In the genomic region with DNA sequence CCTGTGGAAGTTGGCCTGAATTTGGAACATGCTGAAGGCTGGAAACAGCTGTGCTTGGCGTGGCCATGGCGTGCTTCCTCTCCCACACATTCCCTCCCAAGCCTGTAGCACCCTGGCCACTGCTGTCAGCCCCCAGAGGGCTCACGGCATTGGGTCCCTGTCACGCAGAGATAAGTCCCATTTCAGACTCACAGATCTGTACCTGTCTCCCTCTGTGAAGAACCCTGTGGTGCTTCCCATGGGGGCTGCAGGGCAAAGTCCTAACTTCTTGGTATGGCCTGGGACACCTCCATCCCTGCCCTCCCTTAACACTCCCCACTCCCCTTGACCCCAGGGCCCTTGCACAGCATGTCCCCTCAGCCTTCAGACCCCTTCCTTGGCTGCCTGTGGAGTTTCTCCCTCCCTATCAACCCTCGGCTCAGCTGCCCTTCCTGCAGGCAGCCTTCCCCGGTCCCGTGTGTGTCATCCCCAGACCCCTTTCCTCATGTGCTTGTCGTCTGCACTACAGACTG, we compare ENCODE assay signal across 23 cellular contexts. TPM values are rescaled to one million over a fixed set of nuclear protein-coding genes. Genes with fewer than 3 reads are reported as not detected.
A peak's percentile ranks its signal among the peaks of the same experiment; 100 is the strongest.
DNase-seq lines count a peak whose midpoint lies in the region; ATAC-seq, FAIRE-seq and TF ChIP-seq lines count a peak whose summit lies in the region.
"Had no signal": no experiment of that assay in that cellular context is flagged by ENCODE, and none has a peak within 500 bp of the region (broad histone marks: within the 10 kb centered on the region; RNA-seq: fewer than 3 reads in every experiment).

No MANE protein-coding gene starts in this region.

- ATAC-seq in right lobe of liver (no peak), HepG2 (no peak), heart right ventricle (peak in 6 of 8 donors; percentile 16 to 44 (median 29)), sciatic nerve (no peak)
- ATAC-seq: activated naive CD8-positive, alpha-beta T cell treated with anti-CD3 and anti-CD28 coated beads, Interleukin-2, amount 50 U/mL, for 24 hours; T-helper 17 cell had no signal

- H3K4me3 ChIP-seq in right lobe of liver (no peak overlapping the region), HepG2 (replicated peaks in 1 of 3; ENCODE audit: insufficient read depth in 1 of 3, low read depth in 2 of 3, low read length in 3 of 3) (no peak overlapping the region), heart right ventricle (no peak overlapping the region), hepatocyte (no peak overlapping the region)
- H3K4me3 ChIP-seq: testis had no signal

- no peak overlapping the region for H2AFZ ChIP-seq in HepG2 (ENCODE audit: low read length)
- no peak overlapping the region for H2AFZ ChIP-seq in hepatocyte

- no peak overlapping the region for H3K9ac ChIP-seq in HepG2 (ENCODE audit: insufficient read depth, low read depth, low read length)

- H3K36me3 ChIP-seq in right lobe of liver (peaks cover 0 to 4% (median 0%) of the 10 kb centered on the region in 4 donors), HepG2 (replicated peaks in 1 of 2; ENCODE audit: control insufficient read depth in 1 of 2, insufficient read depth in 2 of 2, low read length in 2 of 2) (no peaks in the 10 kb centered on the region), heart right ventricle (peaks cover 0 to 30% (median 0%) of the 10 kb centered on the region in 9 donors), hepatocyte (replicated peaks; ENCODE audit: insufficient read depth, low read depth) (no peaks in the 10 kb centered on the region)
- H3K36me3 ChIP-seq: neutrophil had no signal

- no TSS peak for BruUV-seq in HepG2 (replicated peaks; lab: Mats Ljungman, UMichigan)

- no peak for TF ChIP-seq RAD21 in HepG2 (CRISPR knock-in tag; IDR thresholded peaks at IDR 0.05)

- in situ Hi-C loops in HepG2 (cut with HindIII; ENCODE audit: extremely low pct_ligation_motif_present, low pct_unique_long_range_greater_than_20kb): no loop called here

- TF ChIP-seq EP300 in HepG2 (IDR thresholded peaks at IDR 0.05; ENCODE audit: low read depth in 2 of 2, low read length in 2 of 2): no peak
- TF ChIP-seq EP300 in HepG2 (CRISPR knock-in tag; IDR thresholded peaks at IDR 0.05; ENCODE audit: borderline replicate concordance): no peak

- H3K27ac ChIP-seq in right lobe of liver: peak overlapping the region in 1 of 3 donors; percentile 84
- no peak overlapping the region for H3K27ac ChIP-seq in HepG2 (ENCODE audit: extremely low read length, insufficient read depth, low read length)
- H3K27ac ChIP-seq in heart right ventricle: peak overlapping the region; percentile 70 to 99 (median 92)
- no peak overlapping the region for H3K27ac ChIP-seq in hepatocyte
- H3K27ac ChIP-seq: 22Rv1, neutrophil had no signal

- no peaks in the 10 kb centered on the region for H3K9me2 ChIP-seq in hepatocyte (replicated peaks; ENCODE audit: insufficient read depth)

- no peaks in the 10 kb centered on the region for H3K27me3 ChIP-seq in right lobe of liver
- H3K27me3 ChIP-seq in HepG2 (ENCODE audit: control insufficient read depth in 1 of 2, insufficient read depth in 2 of 2, low read length in 2 of 2): peaks cover 2 to 6% of the 10 kb centered on the region in 2 experiments; a peak in 2 of 5 replicates
- no peaks in the 10 kb centered on the region for H3K27me3 ChIP-seq in heart right ventricle
- no peaks in the 10 kb centered on the region for H3K27me3 ChIP-seq in hepatocyte
- H3K27me3 ChIP-seq: neutrophil, testis had no signal

- intact Hi-C loops in right lobe of liver (cut with DNase I) (loop anchor here in 1 of 2 donors (10.0 kb wide), 1 partner anchor 113 kb away; no protein-coding TSS in a partner anchor), HepG2 (cut with micrococcal nuclease; ENCODE audit: unreplicated experiment) (no loop called here), heart right ventricle (cut with DNase I) (loop anchor here in 2 of 10 donors (1.0 to 5.0 kb wide), 3 partner anchors 36 to 45 kb away; no protein-coding TSS in a partner anchor), sciatic nerve (cut with DNase I) (no loop called here)

- TF ChIP-seq CTCF in right lobe of liver (IDR thresholded peaks at IDR 0.05) (no peak), HepG2 (CRISPR knock-in tag; IDR thresholded peaks at IDR 0.05) (no peak), heart right ventricle (IDR thresholded peaks at IDR 0.05) (no peak), hepatocyte (IDR thresholded peaks at IDR 0.05; ENCODE audit: poor library complexity) (no peak)

- H4K20me1 ChIP-seq in HepG2 (ENCODE audit: insufficient read depth, low read length): no peaks in the 10 kb centered on the region
- H4K20me1 ChIP-seq in hepatocyte (ENCODE audit: insufficient read depth, poor library complexity, severe bottlenecking): no peaks in the 10 kb centered on the region

- 66% methylated on average over 5 of the region's 8 CpGs for WGBS in right lobe of liver (ENCODE audit: insufficient coverage, low coverage, low lambda C conversion rate, missing lambda C conversion rate)
- WGBS in HepG2 (ENCODE audit: low lambda C conversion rate): 21% methylated on average over 8 of the region's 8 CpGs
- 46 to 67% methylated on average over 8 of the region's 8 CpGs for WGBS in heart right ventricle, 2 donors
- WGBS in hepatocyte (ENCODE audit: low lambda C conversion rate, missing lambda C conversion rate): 93% methylated on average over 8 of the region's 8 CpGs

- TF ChIP-seq POLR2A in right lobe of liver (IDR thresholded peaks at IDR 0.05): no peak
- TF ChIP-seq POLR2A in HepG2 (IDR thresholded peaks at IDR 0.05; ENCODE audit: insufficient read depth in 1 of 2, low read depth in 2 of 2, low read length in 2 of 2): no peak

- FAIRE-seq in HepG2 (lab: Jason Lieb, UNC): no peak
- FAIRE-seq: D721Med, endometrium, G401.6 had no signal

- H3K9me3 ChIP-seq in right lobe of liver (no peaks in the 10 kb centered on the region), HepG2 (ENCODE audit: low read length) (no peaks in the 10 kb centered on the region), heart right ventricle (peaks cover 0 to 8% (median 0%) of the 10 kb centered on the region in 11 donors), hepatocyte (ENCODE audit: low read depth) (no peaks in the 10 kb centered on the region)
- H3K9me3 ChIP-seq: neutrophil, testis had no signal

- DNase-seq in right lobe of liver: peak in 2 of 3 donors; percentile 20 to 45
- DNase-seq in HepG2 (ENCODE audit: low spot score): no peak
- peak; percentile 68 to 69 for DNase-seq in heart right ventricle
- DNase-seq in sciatic nerve (ENCODE audit: low spot score): peak; percentile 56
- no peak for DNase-seq in SHP77 treated with DMSO at 0.1 percent for 48 hours (lab: John Stamatoyannopoulos, UW)
- no peak for DNase-seq in NCI-H187 treated with DMSO at 0.1 percent for 48 hours (lab: John Stamatoyannopoulos, UW)
- DNase-seq in T-helper 9 cell: no peak
- no peak for DNase-seq in hepatocyte (ENCODE audit: low spot score)
- DNase-seq: activated CD4-positive, CD25-positive, alpha-beta regulatory T cell treated with anti-CD3 and anti-CD28 coated beads, Interleukin-2, amount 50 U/mL, for 72 hours; activated naive CD8-positive, alpha-beta T cell treated with anti-CD3 and anti-CD28 coated beads, Interleukin-2, amount 50 U/mL, for 24 hours; caudate nucleus; immature natural killer cell; mesendoderm; NCI-H2029 treated with DMSO at 0.1 percent for 48 hours; NCI-H526; stimulated activated CD4-positive, alpha-beta T cell treated with anti-CD3 and anti-CD28 coated beads, Interleukin-4, amount 100 ng/mL, for 1 hour; T-helper 17 cell; testis had no signal

- CTCF ChIA-PET in HepG2 (lab: Yijun Ruan, JAX; ENCODE audit: low intra/inter-chr PET ratio, low total read pairs): no interaction called here

- peaks cover 0 to 68% (median 20%) of the 10 kb centered on the region in 4 donors for H3K4me1 ChIP-seq in right lobe of liver
- peaks cover 12% of the 10 kb centered on the region for H3K4me1 ChIP-seq in HepG2 (ENCODE audit: insufficient read depth, low read length)
- H3K4me1 ChIP-seq in heart right ventricle: peaks cover 55 to 87% (median 72%) of the 10 kb centered on the region in 9 donors
- H3K4me1 ChIP-seq in hepatocyte (ENCODE audit: insufficient read depth): peaks cover 19% of the 10 kb centered on the region

- no peak overlapping the region for H3K4me2 ChIP-seq in HepG2 (ENCODE audit: low read depth, low read length)
- H3K4me2 ChIP-seq in hepatocyte: no peak overlapping the region

- POLR2A ChIA-PET in HepG2 (lab: Yijun Ruan, JAX): no interaction called here

- H3K79me2 ChIP-seq in HepG2 (ENCODE audit: insufficient read depth, low read length) (no peaks in the 10 kb centered on the region), hepatocyte (no peaks in the 10 kb centered on the region)

TF ChIP-seq in HepG2, 621 proteins besides CTCF, POLR2A, EP300 and RAD21 (continues in another document):
- no peak for TF ChIP-seq ZNF543 (CRISPR knock-in tag; IDR thresholded peaks at IDR 0.05)

RNA-seq across cellular contexts. Expression of gene ABTB1, which starts 28.6 kb away (rescaled TPM):
- 10 to 100 TPM in 5 of 6 experiments, 1 to 10 TPM in 1; 9.4 to 20.3 (median 12.2) TPM for total RNA-seq in right lobe of liver
- 0.24 and 0.42 TPM in 2 replicates for total RNA-seq in HepG2 (2016; rRNA removed; fragmentation: Illumina TruSeq; extraction: Trizol)
- total RNA-seq in HepG2 (2016; cell fraction: cytosol; rRNA removed; fragmentation: Illumina TruSeq; extraction: Trizol; ENCODE audit: low read depth): 0.09 and 0.30 TPM in 2 replicates
- total RNA-seq in HepG2 (2016; cell fraction: insoluble cytoplasmic fraction; rRNA removed; fragmentation: Illumina TruSeq; extraction: Trizol): 0.13 and 0.30 TPM in 2 replicates
- 0.56 and 0.72 TPM in 2 replicates for total RNA-seq in HepG2 (2016; cell fraction: membrane; rRNA removed; fragmentation: Illumina TruSeq; extraction: Trizol)
- 1.0 and 2.3 TPM in 2 replicates for total RNA-seq in HepG2 (2016; cell fraction: nucleus; rRNA removed; fragmentation: Illumina TruSeq; extraction: Trizol)
- polyA plus RNA-seq in HepG2 (2011; rRNA removed): 14.5 and 17.9 TPM in 2 replicates
- 12.3 and 15.2 TPM in 2 replicates for polyA plus RNA-seq in HepG2 (2011; cell fraction: cytosol; rRNA removed)
- polyA plus RNA-seq in HepG2 (2011; cell fraction: nucleus; rRNA removed): 97.1 and 99.3 TPM in 2 replicates
- polyA plus RNA-seq in HepG2 (2012): 7.0 and 10.3 TPM in 2 replicates
- polyA plus RNA-seq in HepG2 (2016; cell fraction: cytosol; fragmentation: Illumina TruSeq; extraction: Trizol; ENCODE audit: low read depth): 0.44 and 0.71 TPM in 2 replicates
- 0.98 and 1.0 TPM in 2 replicates for polyA plus RNA-seq in HepG2 (2016; cell fraction: insoluble cytoplasmic fraction; fragmentation: Illumina TruSeq; extraction: Trizol; ENCODE audit: low read depth)
- polyA plus RNA-seq in HepG2 (2016; cell fraction: membrane; fragmentation: Illumina TruSeq; extraction: Trizol; ENCODE audit: low read depth): 0.39 and 0.88 TPM in 2 replicates
- polyA plus RNA-seq in HepG2 (2016; cell fraction: nucleus; fragmentation: Illumina TruSeq; extraction: Trizol; ENCODE audit: insufficient read depth, low read depth): 2.9 and 3.4 TPM in 2 replicates
- polyA minus RNA-seq in HepG2 (2011; rRNA and poly(A)+ RNA removed; ENCODE audit: low replicate concordance): 33.1 and 57.2 TPM in 2 replicates
- polyA minus RNA-seq in HepG2 (2011; cell fraction: cytosol; rRNA and poly(A)+ RNA removed): 6.9 and 10.2 TPM in 2 replicates
- polyA minus RNA-seq in HepG2 (2011; cell fraction: nucleus; rRNA and poly(A)+ RNA removed): 15.7 and 18.6 TPM in 2 replicates
- 10 to 100 TPM; 19.6 to 47.9 (median 23.9) TPM for total RNA-seq in heart right ventricle
- 10 to 100 TPM; 36.0 to 56.3 TPM for polyA plus RNA-seq in heart right ventricle
- total RNA-seq in sciatic nerve: 98.8 TPM
- 4.7 and 8.7 TPM in 2 replicates for total RNA-seq in hepatocyte
- polyA plus RNA-seq in hepatocyte: 13.8 and 23.8 TPM in 2 replicates

Comparison
In these comparisons a context has a peak if more than half of its experiments do, and no peak if none do; other contexts are left out.
1. DNase-seq: peak in right lobe of liver (2 of 3), heart right ventricle (2 of 2) and sciatic nerve (single experiment); none in HepG2 (single experiment), SHP77 treated with DMSO at 0.1 percent for 48 hours (single experiment), NCI-H187 treated with DMSO at 0.1 percent for 48 hours (single experiment), T-helper 9 cell (single experiment) and hepatocyte (single experiment).
2. ATAC-seq: peak in heart right ventricle (6 of 8); none in right lobe of liver (0 of 4), HepG2 (single experiment) and sciatic nerve (single experiment).
3. H3K27ac ChIP-seq: peak in heart right ventricle (10 of 10); none in HepG2 (single experiment) and hepatocyte (single experiment).